Comparison of ENCODE assay signal across 25 cellular contexts in genomic region chrX:24210190-24210589, GRCh38.
"Had no signal": no experiment of that assay in that cellular context is flagged by ENCODE, and none has a peak within 500 bp of the region (broad histone marks: within the 10 kb centered on the region; RNA-seq: fewer than 3 reads in every experiment).

No MANE protein-coding gene starts in this region.

- DNase-seq: hippocampal formation; kidney glomerular epithelial cell; left cardiac atrium; left lung; lower lobe of right lung; mesendoderm; midbrain; mucosa of descending colon; naive thymus-derived CD4-positive, alpha-beta T cell; ovary; stimulated activated CD4-positive, alpha-beta T cell treated with anti-CD3 and anti-CD28 coated beads, Interleukin-12 subunit alpha, Interleukin-12 subunit beta, amount 100 ng/mL, for 4 hours; stimulated activated CD4-positive, alpha-beta T cell treated with anti-CD3 and anti-CD28 coated beads, Interleukin-15, amount 100 ng/mL, for 24 hours; stimulated activated CD4-positive, alpha-beta T cell treated with anti-CD3 and anti-CD28 coated beads, Interleukin-4, amount 100 ng/mL, for 24 hours; stimulated activated naive CD4-positive, alpha-beta T cell; stimulated activated naive CD8-positive, alpha-beta T cell treated with anti-CD3 and anti-CD28 coated beads, Interleukin-15, amount 100 ng/mL, for 72 hours; substantia nigra; uterus had no signal

- H3K27me3 Mint-ChIP-seq: naive thymus-derived CD4-positive, alpha-beta T cell; natural killer cell treated with Interleukin-12 subunit alpha and Interleukin-12 subunit beta and Interleukin-15 and Interleukin-18, amount 100 ng/mL, for 72 hours; progenitor cell of endocrine pancreas; stimulated activated naive CD8-positive, alpha-beta T cell treated with anti-CD3 and anti-CD28 coated beads, Interleukin-15, amount 100 ng/mL, for 72 hours; type B pancreatic cell had no signal

- ATAC-seq: left cardiac atrium; lower lobe of right lung; mucosa of descending colon; naive thymus-derived CD4-positive, alpha-beta T cell; natural killer cell treated with Interleukin-12 subunit alpha and Interleukin-12 subunit beta and Interleukin-15 and Interleukin-18, amount 100 ng/mL, for 72 hours; sciatic nerve; stimulated activated effector memory CD8-positive, alpha-beta T cell treated with anti-CD3 and anti-CD28 coated beads, Interleukin-12 subunit alpha, Interleukin-12 subunit beta, amount 100 ng/mL, for 72 hours; stimulated activated naive CD8-positive, alpha-beta T cell treated with anti-CD3 and anti-CD28 coated beads, Interleukin-15, amount 100 ng/mL, for 72 hours had no signal

- H3K27me3 ChIP-seq: left lung, ovary, right atrium auricular region, tibial nerve, uterus had no signal

- H3K36me3 ChIP-seq: ovary, uterus had no signal

- H3K27ac ChIP-seq: left lung, lower lobe of right lung, ovary, right atrium auricular region, skin epidermis, tibial nerve, uterus had no signal

- H3K4me1 Mint-ChIP-seq: stimulated activated effector memory CD8-positive, alpha-beta T cell treated with anti-CD3 and anti-CD28 coated beads, Interleukin-12 subunit alpha, Interleukin-12 subunit beta, amount 100 ng/mL, for 72 hours; stimulated activated naive CD8-positive, alpha-beta T cell treated with anti-CD3 and anti-CD28 coated beads, Interleukin-15, amount 100 ng/mL, for 72 hours had no signal

- H3K4me3 ChIP-seq: left lung, lower lobe of right lung, mucosa of descending colon, ovary, right atrium auricular region, skin epidermis, tibial nerve, uterus had no signal

- H3K27ac Mint-ChIP-seq: natural killer cell treated with Interleukin-12 subunit alpha and Interleukin-12 subunit beta and Interleukin-15 and Interleukin-18, amount 100 ng/mL, for 72 hours; progenitor cell of endocrine pancreas; stimulated activated naive CD8-positive, alpha-beta T cell treated with anti-CD3 and anti-CD28 coated beads, Interleukin-15, amount 100 ng/mL, for 72 hours; type B pancreatic cell had no signal

- H3K4me1 ChIP-seq: left lung, right atrium auricular region, uterus had no signal

- H3K9me3 Mint-ChIP-seq: naive thymus-derived CD4-positive, alpha-beta T cell; natural killer cell treated with Interleukin-12 subunit alpha and Interleukin-12 subunit beta and Interleukin-15 and Interleukin-18, amount 100 ng/mL, for 72 hours; stimulated activated effector memory CD8-positive, alpha-beta T cell treated with anti-CD3 and anti-CD28 coated beads, Interleukin-12 subunit alpha, Interleukin-12 subunit beta, amount 100 ng/mL, for 72 hours; stimulated activated naive CD8-positive, alpha-beta T cell treated with anti-CD3 and anti-CD28 coated beads, Interleukin-15, amount 100 ng/mL, for 72 hours; type B pancreatic cell had no signal

- H3K9me3 ChIP-seq: left lung, lower lobe of right lung, mucosa of descending colon, ovary, right atrium auricular region, tibial nerve, uterus had no signal

- H3K4me3 Mint-ChIP-seq: naive thymus-derived CD4-positive, alpha-beta T cell; natural killer cell treated with Interleukin-12 subunit alpha and Interleukin-12 subunit beta and Interleukin-15 and Interleukin-18, amount 100 ng/mL, for 72 hours; stimulated activated effector memory CD8-positive, alpha-beta T cell treated with anti-CD3 and anti-CD28 coated beads, Interleukin-12 subunit alpha, Interleukin-12 subunit beta, amount 100 ng/mL, for 72 hours; stimulated activated naive CD8-positive, alpha-beta T cell treated with anti-CD3 and anti-CD28 coated beads, Interleukin-15, amount 100 ng/mL, for 72 hours; type B pancreatic cell had no signal
